Comparison of ENCODE assay signal across 24 cellular contexts in the genomic region with DNA sequence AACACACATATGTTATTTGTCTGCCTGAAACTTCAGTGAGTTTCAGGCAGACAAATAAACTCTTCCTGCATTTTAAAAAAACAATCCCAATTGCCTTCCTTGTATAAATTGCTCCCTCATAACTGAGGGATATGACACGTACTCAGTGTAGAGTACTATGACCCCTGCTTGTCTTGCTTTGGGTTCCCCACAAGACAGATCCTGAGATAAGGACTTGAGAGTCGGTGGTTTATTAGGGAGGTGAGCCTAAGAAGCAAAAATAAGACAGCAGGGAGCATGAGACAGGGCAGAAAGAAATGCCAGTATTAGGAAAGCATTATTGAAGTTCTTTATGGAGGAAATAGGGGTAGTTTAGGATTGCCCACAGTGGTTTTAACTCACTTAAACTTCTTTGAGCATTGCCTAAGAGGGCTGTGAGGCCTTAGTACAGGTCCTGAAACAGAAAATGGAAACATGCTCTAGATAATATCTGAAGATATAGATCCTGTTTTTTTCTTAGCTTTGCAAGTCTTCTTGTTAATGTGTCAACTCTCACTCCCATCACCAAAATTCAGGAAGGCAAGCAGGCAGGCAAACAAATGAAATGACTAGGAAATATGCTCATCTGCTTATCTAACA. TPM values are rescaled to one million over a fixed set of nuclear protein-coding genes. Genes with fewer than 3 reads are reported as not detected.
A peak's percentile ranks its signal among the peaks of the same experiment; 100 is the strongest.
DNase-seq lines count a peak whose midpoint lies in the region; ATAC-seq, FAIRE-seq and TF ChIP-seq lines count a peak whose summit lies in the region.
"Had no signal": no experiment of that assay in that cellular context is flagged by ENCODE, and none has a peak within 500 bp of the region (broad histone marks: within the 10 kb centered on the region; RNA-seq: fewer than 3 reads in every experiment).

No MANE protein-coding gene starts in this region.

- WGBS in A549 (ENCODE audit: missing lambda C conversion rate) = 4% methylated on average over 2 of the region's 2 CpGs

- H3K4me3 ChIP-seq in A549 (no peak overlapping the region), coronary artery (no peak overlapping the region)
- H3K4me3 ChIP-seq: neural progenitor cell, spleen had no signal

- H3K4me3 Mint-ChIP-seq in activated B cell treated with CpG ODN at 0.5 μM for 24 hours = no peak overlapping the region
- H3K4me3 Mint-ChIP-seq: activated CD8-positive, alpha-beta T cell treated with anti-CD3 and anti-CD28 coated beads for 36 hours; activated naive CD4-positive, alpha-beta T cell treated with anti-CD3 and anti-CD28 coated beads, Interleukin-2, amount 10 ng/mL, durations not matched to agents 7 days and 5 days; activated T-cell treated with anti-CD3 and anti-CD28 coated beads, Interleukin-2, amount 50 U/mL, for 4 hours; CD4-positive, CD25-positive, alpha-beta regulatory T cell; mesothelial cell of epicardium; neural progenitor cell; T-helper 17 cell had no signal

- FAIRE-seq in A549 (lab: Jason Lieb, UNC) = peak; percentile 59

- CTCF ChIA-PET in A549 (lab: Yijun Ruan, JAX) (no interaction called here), activated B cell treated with CpG ODN at 0.5 μM for 24 hours (lab: Charles Lee) (no interaction called here)

- TF ChIP-seq POLR2A in A549 (IDR thresholded peaks at IDR 0.05; ENCODE audit: low read length) = no peak

- no peak for TF ChIP-seq EP300 in A549 (IDR thresholded peaks at IDR 0.05)

- H3K9me3 ChIP-seq in A549 = no peaks in the 10 kb centered on the region

- TF ChIP-seq RAD21 in A549 (conservative IDR thresholded peaks at IDR 0.05 in 1 of 2, IDR thresholded peaks at IDR 0.05 in 1 of 2) = no peak

- H3K36me3 Mint-ChIP-seq in activated B cell treated with CpG ODN at 0.5 μM for 24 hours (ENCODE audit: low read depth) = no peaks in the 10 kb centered on the region
- H3K36me3 Mint-ChIP-seq: activated naive CD4-positive, alpha-beta T cell treated with anti-CD3 and anti-CD28 coated beads, Interleukin-2, amount 10 ng/mL, durations not matched to agents 7 days and 5 days; CD4-positive, CD25-positive, alpha-beta regulatory T cell; mesothelial cell of epicardium; neural progenitor cell had no signal

- H3K27ac Mint-ChIP-seq in activated B cell treated with CpG ODN at 0.5 μM for 24 hours = peak overlapping the region; percentile 8
- H3K27ac Mint-ChIP-seq: activated CD8-positive, alpha-beta T cell treated with anti-CD3 and anti-CD28 coated beads for 36 hours; activated naive CD4-positive, alpha-beta T cell treated with anti-CD3 and anti-CD28 coated beads, Interleukin-2, amount 10 ng/mL, durations not matched to agents 7 days and 5 days; CD4-positive, CD25-positive, alpha-beta regulatory T cell; mesothelial cell of epicardium; neural progenitor cell; T-helper 17 cell had no signal

- H3K27me3 Mint-ChIP-seq in activated B cell treated with CpG ODN at 0.5 μM for 24 hours = no peaks in the 10 kb centered on the region
- H3K27me3 Mint-ChIP-seq: activated CD8-positive, alpha-beta T cell treated with anti-CD3 and anti-CD28 coated beads for 36 hours; activated naive CD4-positive, alpha-beta T cell treated with anti-CD3 and anti-CD28 coated beads, Interleukin-2, amount 10 ng/mL, durations not matched to agents 7 days and 5 days; CD4-positive, CD25-positive, alpha-beta regulatory T cell; T-helper 17 cell had no signal

- no peaks in the 10 kb centered on the region for H3K4me1 ChIP-seq in A549
- H3K4me1 ChIP-seq: neural progenitor cell, spleen had no signal

- H3K9me3 Mint-ChIP-seq in activated B cell treated with CpG ODN at 0.5 μM for 24 hours = no peaks in the 10 kb centered on the region

- DNase-seq in A549 (ENCODE audit: low read depth in 1 of 2, low spot score in 1 of 2) (no peak), M059J (ENCODE audit: low read depth) (peak; percentile 59), activated B cell treated with CpG ODN at 0.5 μM for 24 hours (no peak), NCI-H2081 (lab: John Stamatoyannopoulos, UW) (no peak), superior temporal gyrus (ENCODE audit: extremely low spot score) (no peak), coronary artery (ENCODE audit: low spot score) (no peak)
- DNase-seq in stimulated activated naive CD4-positive, alpha-beta T cell (lab: John Stamatoyannopoulos, UW) = no peak
- DNase-seq: activated CD8-positive, alpha-beta T cell treated with anti-CD3 and anti-CD28 coated beads for 36 hours; activated naive CD4-positive, alpha-beta T cell treated with anti-CD3 and anti-CD28 coated beads, Interleukin-2, amount 10 ng/mL, durations not matched to agents 7 days and 5 days; activated T-cell treated with anti-CD3 and anti-CD28 coated beads, Interleukin-2, amount 50 U/mL, for 4 hours; anterior cingulate cortex; CD4-positive, CD25-positive, alpha-beta regulatory T cell; cerebellar nuclear complex; NCI-H1930; NCI-H446 treated with DMSO at 0.1 percent for 48 hours; NK-92 treated with Interleukin-12 subunit alpha and Interleukin-12 subunit beta, amount 100 ng/mL, for 24 hours; spleen; stimulated activated CD8-positive, alpha-beta memory T cell treated with anti-CD3 and anti-CD28 coated beads, Interleukin-4, amount 100 ng/mL, for 48 hours; T-helper 17 cell; WERI-Rb-1 had no signal

- no peak overlapping the region for H3K4me2 ChIP-seq in A549
- H3K4me2 ChIP-seq: neural progenitor cell had no signal

- TF ChIP-seq CTCF in A549 (IDR thresholded peaks at IDR 0.05) = no peak
- TF ChIP-seq CTCF in activated B cell treated with CpG ODN at 0.5 μM for 24 hours (IDR thresholded peaks at IDR 0.05) = no peak
- no peak for TF ChIP-seq CTCF in coronary artery (IDR thresholded peaks at IDR 0.05)

- no peaks in the 10 kb centered on the region for H3K4me1 Mint-ChIP-seq in activated B cell treated with CpG ODN at 0.5 μM for 24 hours
- H3K4me1 Mint-ChIP-seq: mesothelial cell of epicardium, neural progenitor cell had no signal

- POLR2A ChIA-PET in A549 (lab: Yijun Ruan, JAX) (no interaction called here), activated B cell treated with CpG ODN at 0.5 μM for 24 hours (lab: Charles Lee) (no interaction called here)

- ATAC-seq in A549 (no peak), GM18502 (IDR thresholded peaks at IDR 0.05; ENCODE audit: poor library complexity, unreplicated experiment) (peak; percentile 62), activated B cell treated with CpG ODN at 0.5 μM for 24 hours (ENCODE audit: low read depth) (no peak)
- ATAC-seq: activated CD8-positive, alpha-beta T cell treated with anti-CD3 and anti-CD28 coated beads for 36 hours; activated T-cell treated with anti-CD3 and anti-CD28 coated beads, Interleukin-2, amount 50 U/mL, for 4 hours; T-helper 17 cell had no signal

- H3K27ac ChIP-seq in A549 (no peak overlapping the region), coronary artery (peak overlapping the region in 1 of 2 donors; percentile 5)
- H3K27ac ChIP-seq: neural progenitor cell, spleen, WERI-Rb-1 had no signal

- intact Hi-C loops in activated B cell treated with CpG ODN at 0.5 μM for 24 hours (cut with micrococcal nuclease) = no loop called here

TF ChIP-seq in A549, 52 proteins besides CTCF, POLR2A, EP300 and RAD21:
- TF ChIP-seq, protein P1, sequence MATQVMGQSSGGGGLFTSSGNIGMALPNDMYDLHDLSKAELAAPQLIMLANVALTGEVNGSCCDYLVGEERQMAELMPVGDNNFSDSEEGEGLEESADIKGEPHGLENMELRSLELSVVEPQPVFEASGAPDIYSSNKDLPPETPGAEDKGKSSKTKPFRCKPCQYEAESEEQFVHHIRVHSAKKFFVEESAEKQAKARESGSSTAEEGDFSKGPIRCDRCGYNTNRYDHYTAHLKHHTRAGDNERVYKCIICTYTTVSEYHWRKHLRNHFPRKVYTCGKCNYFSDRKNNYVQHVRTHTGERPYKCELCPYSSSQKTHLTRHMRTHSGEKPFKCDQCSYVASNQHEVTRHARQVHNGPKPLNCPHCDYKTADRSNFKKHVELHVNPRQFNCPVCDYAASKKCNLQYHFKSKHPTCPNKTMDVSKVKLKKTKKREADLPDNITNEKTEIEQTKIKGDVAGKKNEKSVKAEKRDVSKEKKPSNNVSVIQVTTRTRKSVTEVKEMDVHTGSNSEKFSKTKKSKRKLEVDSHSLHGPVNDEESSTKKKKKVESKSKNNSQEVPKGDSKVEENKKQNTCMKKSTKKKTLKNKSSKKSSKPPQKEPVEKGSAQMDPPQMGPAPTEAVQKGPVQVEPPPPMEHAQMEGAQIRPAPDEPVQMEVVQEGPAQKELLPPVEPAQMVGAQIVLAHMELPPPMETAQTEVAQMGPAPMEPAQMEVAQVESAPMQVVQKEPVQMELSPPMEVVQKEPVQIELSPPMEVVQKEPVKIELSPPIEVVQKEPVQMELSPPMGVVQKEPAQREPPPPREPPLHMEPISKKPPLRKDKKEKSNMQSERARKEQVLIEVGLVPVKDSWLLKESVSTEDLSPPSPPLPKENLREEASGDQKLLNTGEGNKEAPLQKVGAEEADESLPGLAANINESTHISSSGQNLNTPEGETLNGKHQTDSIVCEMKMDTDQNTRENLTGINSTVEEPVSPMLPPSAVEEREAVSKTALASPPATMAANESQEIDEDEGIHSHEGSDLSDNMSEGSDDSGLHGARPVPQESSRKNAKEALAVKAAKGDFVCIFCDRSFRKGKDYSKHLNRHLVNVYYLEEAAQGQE (IDR thresholded peaks at IDR 0.05) = no peak
- TF ChIP-seq NPAS2 (CRISPR knock-in tag; IDR thresholded peaks at IDR 0.05; ENCODE audit: borderline replicate concordance) (no peak), FOSB (CRISPR knock-in tag; IDR thresholded peaks at IDR 0.05) (no peak), JUNB (IDR thresholded peaks at IDR 0.05) (no peak), MAFK (IDR thresholded peaks at IDR 0.05; ENCODE audit: partially characterized antibody) (no peak), MYC (IDR thresholded peaks at IDR 0.05; ENCODE audit: borderline replicate concordance, low read length) (no peak), KDM1A (IDR thresholded peaks at IDR 0.05; ENCODE audit: low read depth) (no peak), SREBF2 (IDR thresholded peaks at IDR 0.05) (no peak), HOXB5 (CRISPR knock-in tag; IDR thresholded peaks at IDR 0.05) (no peak)
- TF ChIP-seq, protein P2, sequence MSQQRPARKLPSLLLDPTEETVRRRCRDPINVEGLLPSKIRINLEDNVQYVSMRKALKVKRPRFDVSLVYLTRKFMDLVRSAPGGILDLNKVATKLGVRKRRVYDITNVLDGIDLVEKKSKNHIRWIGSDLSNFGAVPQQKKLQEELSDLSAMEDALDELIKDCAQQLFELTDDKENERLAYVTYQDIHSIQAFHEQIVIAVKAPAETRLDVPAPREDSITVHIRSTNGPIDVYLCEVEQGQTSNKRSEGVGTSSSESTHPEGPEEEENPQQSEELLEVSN (IDR thresholded peaks at IDR 0.05; ENCODE audit: borderline replicate concordance, low read depth) = no peak

RNA-seq across cellular contexts. Expression of a gene that starts 33.7 kb away (rescaled TPM):
- polyA plus RNA-seq in A549 (2011; rRNA removed) (not detected in 2 replicates), A549 (2017; fragmentation: RNase III; extraction: RNeasy Plus Mini Kit Qiagen cat#74134 plus additional on column Dnase treatment) (not detected in 3 replicates)
- not detected in 2 replicates for polyA plus RNA-seq in A549 (2012; cell fraction: cytosol; rRNA removed)
- polyA plus RNA-seq in A549 (2012; cell fraction: nucleus; rRNA removed) = not detected in 2 replicates
- polyA minus RNA-seq in A549 (2011; rRNA and poly(A)+ RNA removed) = not detected in 2 replicates
- total RNA-seq in M059J (2014; rRNA removed; shearing (Covaris generic)) = 2.1 and 3.0 TPM in 2 replicates
- not detected in 2 replicates for total RNA-seq in activated B cell treated with CpG ODN at 0.5 μM for 24 hours
- total RNA-seq: activated CD8-positive, alpha-beta T cell treated with anti-CD3 and anti-CD28 coated beads for 36 hours; activated T-cell treated with anti-CD3 and anti-CD28 coated beads, Interleukin-2, amount 50 U/mL, for 4 hours; CD4-positive, CD25-positive, alpha-beta regulatory T cell; mesothelial cell of epicardium; spleen; T-helper 17 cell; temporal lobe had no signal
- polyA plus RNA-seq: CD4-positive, CD25-positive, alpha-beta regulatory T cell had no signal
